1 cellular context compared by ENCODE assay signal in genomic region chr6:28154357-28154756, GRCh38.
A peak's percentile ranks its signal among the peaks of the same experiment; 100 is the strongest.
TF ChIP-seq lines count a peak whose summit lies in the region.

No MANE protein-coding gene starts in this region.

TF ChIP-seq in A549, 52 proteins besides CTCF, POLR2A, EP300 and RAD21 (continued from another document):
- TF ChIP-seq USF2 (IDR thresholded peaks at IDR 0.05), result no peak
- no peak for TF ChIP-seq RCOR1 (IDR thresholded peaks at IDR 0.05; ENCODE audit: low read depth, low read length)
- peak; percentile 32 for TF ChIP-seq MAFK (IDR thresholded peaks at IDR 0.05; ENCODE audit: partially characterized antibody)
